In genomic region chr11:33368931-33369330, GRCh38 we compare ENCODE assay signal across 23 cellular contexts. TPM values are rescaled to one million over a fixed set of nuclear protein-coding genes. Genes with fewer than 3 reads are reported as not detected.
"Had no signal": no experiment of that assay in that cellular context is flagged by ENCODE, and none has a peak within 500 bp of the region (broad histone marks: within the 10 kb centered on the region; RNA-seq: fewer than 3 reads in every experiment).

No MANE protein-coding gene starts in this region.

- H3K36me3 Mint-ChIP-seq: naive thymus-derived CD8-positive, alpha-beta T cell; stimulated activated naive B cell treated with anti-CD40 and anti-IgM and Interleukin-4, amounts not matched to agents 10 μg/mL and 1 μg/mL and 100 μg/mL, for 72 hours had no signal

- H3K9me3 Mint-ChIP-seq: dendritic cell treated with granulocyte-macrophage colony-stimulating factor and Interleukin-4, amounts not matched to agents 40 ng/mL and 50 ng/mL, for 4 days; endodermal cell; naive thymus-derived CD8-positive, alpha-beta T cell; stimulated activated naive B cell treated with anti-CD40 and anti-IgM and Interleukin-4, amounts not matched to agents 10 μg/mL and 1 μg/mL and 100 μg/mL, for 72 hours; stimulated activated naive CD8-positive, alpha-beta T cell treated with anti-CD3 and anti-CD28 coated beads, Interleukin-15, Interleukin-2, amounts not matched to agents 100 ng/mL and 50 ng/mL, for 24 hours had no signal

- FAIRE-seq: frontal cortex, keratinocyte, urothelium cell line had no signal

- DNase-seq: colonic mucosa; effector CD8-positive, alpha-beta T cell; endodermal cell; left ventricle myocardium superior; lower lobe of right lung; naive thymus-derived CD8-positive, alpha-beta T cell; nephron progenitor cell; nucleus accumbens; posterior cingulate gyrus; psoas muscle; right cardiac atrium; spleen; stimulated activated CD4-positive, alpha-beta T cell treated with anti-CD3 and anti-CD28 coated beads, Interleukin-4, amount 100 ng/mL, for 4 hours; stimulated activated naive B cell treated with anti-CD40 and anti-IgM and Interleukin-4, amounts not matched to agents 10 μg/mL and 1 μg/mL and 100 μg/mL, for 72 hours; upper lobe of left lung had no signal

- H3K4me3 Mint-ChIP-seq: dendritic cell treated with granulocyte-macrophage colony-stimulating factor and Interleukin-4, amounts not matched to agents 40 ng/mL and 50 ng/mL, for 4 days; endodermal cell; naive thymus-derived CD8-positive, alpha-beta T cell; nephron progenitor cell; stimulated activated naive B cell treated with anti-CD40 and anti-IgM and Interleukin-4, amounts not matched to agents 10 μg/mL and 1 μg/mL and 100 μg/mL, for 72 hours; stimulated activated naive CD8-positive, alpha-beta T cell treated with anti-CD3 and anti-CD28 coated beads, Interleukin-15, Interleukin-2, amounts not matched to agents 100 ng/mL and 50 ng/mL, for 24 hours had no signal

- ATAC-seq: left ventricle myocardium superior; lower lobe of right lung; naive thymus-derived CD8-positive, alpha-beta T cell; psoas muscle; right cardiac atrium; stimulated activated naive B cell treated with anti-CD40 and anti-IgM and Interleukin-4, amounts not matched to agents 10 μg/mL and 1 μg/mL and 100 μg/mL, for 72 hours had no signal

- H3K27ac Mint-ChIP-seq: dendritic cell treated with granulocyte-macrophage colony-stimulating factor and Interleukin-4, amounts not matched to agents 40 ng/mL and 50 ng/mL, for 4 days; endodermal cell; nephron progenitor cell; stimulated activated naive B cell treated with anti-CD40 and anti-IgM and Interleukin-4, amounts not matched to agents 10 μg/mL and 1 μg/mL and 100 μg/mL, for 72 hours; stimulated activated naive CD8-positive, alpha-beta T cell treated with anti-CD3 and anti-CD28 coated beads, Interleukin-15, Interleukin-2, amounts not matched to agents 100 ng/mL and 50 ng/mL, for 24 hours had no signal

- H3K9me3 ChIP-seq: colonic mucosa, lower lobe of right lung, psoas muscle, spleen, thoracic aorta, tibial nerve, upper lobe of left lung had no signal

- H3K4me1 ChIP-seq: colonic mucosa, lower lobe of right lung, psoas muscle, spleen, tibial nerve, upper lobe of left lung had no signal

- H3K36me3 ChIP-seq: colonic mucosa, lower lobe of right lung, spleen, thoracic aorta, tibial nerve, upper lobe of left lung had no signal

- H3K27ac ChIP-seq: colonic mucosa, lower lobe of right lung, psoas muscle, skin epidermis, spleen, thoracic aorta, tibial nerve, upper lobe of left lung had no signal

- H3K4me1 Mint-ChIP-seq: naive thymus-derived CD8-positive, alpha-beta T cell had no signal

- H3K4me3 ChIP-seq: colonic mucosa, lower lobe of right lung, psoas muscle, skin epidermis, spleen, thoracic aorta, tibial nerve, upper lobe of left lung had no signal

RNA-seq across cellular contexts. Expression of gene KIAA1549L, which starts 7.0 kb away (rescaled TPM):
- total RNA-seq: naive thymus-derived CD8-positive, alpha-beta T cell had no signal
